18 cellular contexts compared by ENCODE assay signal in genomic region chr10:131738396-131738735, GRCh38.
A peak's percentile ranks its signal among the peaks of the same experiment; 100 is the strongest.
DNase-seq lines count a peak whose midpoint lies in the region; ATAC-seq and TF ChIP-seq lines count a peak whose summit lies in the region.
"Had no signal": no experiment of that assay in that cellular context is flagged by ENCODE, and none has a peak within 500 bp of the region (broad histone marks: within the 10 kb centered on the region; RNA-seq: fewer than 3 reads in every experiment).

No MANE protein-coding gene starts in this region.

- intact Hi-C loops in activated B cell treated with CpG ODN at 0.5 μM for 24 hours (cut with micrococcal nuclease) (no loop called here), sciatic nerve (cut with DNase I) (no loop called here)

- ATAC-seq in activated B cell treated with CpG ODN at 0.5 μM for 24 hours (ENCODE audit: low read depth): no peak
- ATAC-seq in sciatic nerve: no peak
- ATAC-seq: Panc1 had no signal

- 0 out of 22 replicates have a peak overlapping the region, but pooled peaks of 1 of the 11 experiments have one; percentile 26 for H3K27ac ChIP-seq in BLaER1 treated with 17β-estradiol and CSF1 and Interleukin-3, amounts not matched to agents 10 nM and 100 nM
- no peak overlapping the region for H3K27ac ChIP-seq in substantia nigra (ENCODE audit: low read depth, low read length, poor library complexity, severe bottlenecking)

- no peaks in the 10 kb centered on the region for H3K27me3 ChIP-seq in BLaER1 treated with 17β-estradiol and CSF1 and Interleukin-3, amounts not matched to agents 10 nM and 100 nM

- H3K9ac ChIP-seq in BLaER1 treated with 17β-estradiol and CSF1 and Interleukin-3, amounts not matched to agents 10 nM and 100 nM: no peak overlapping the region

- H3K9me3 ChIP-seq in BLaER1 treated with 17β-estradiol and CSF1 and Interleukin-3, amounts not matched to agents 10 nM and 100 nM (replicated peaks in 1 of 11): peaks cover 6 to 20% (median 14%) of the 10 kb centered on the region in 11 experiments; a peak in 19 of 22 replicates

- no peak for TF ChIP-seq CTCF in activated B cell treated with CpG ODN at 0.5 μM for 24 hours (IDR thresholded peaks at IDR 0.05)

- no peaks in the 10 kb centered on the region for H3K36me3 Mint-ChIP-seq in activated B cell treated with CpG ODN at 0.5 μM for 24 hours (ENCODE audit: low read depth)
- H3K36me3 Mint-ChIP-seq: CD14-positive monocyte had no signal

- no peak overlapping the region for H3K4me3 ChIP-seq in BLaER1 treated with 17β-estradiol and CSF1 and Interleukin-3, amounts not matched to agents 10 nM and 100 nM

- CTCF ChIA-PET in activated B cell treated with CpG ODN at 0.5 μM for 24 hours (lab: Charles Lee): no interaction called here

- no peak overlapping the region for H3K27ac Mint-ChIP-seq in activated B cell treated with CpG ODN at 0.5 μM for 24 hours
- H3K27ac Mint-ChIP-seq: HFFc6 had no signal

- no peak overlapping the region for H3K4me3 Mint-ChIP-seq in activated B cell treated with CpG ODN at 0.5 μM for 24 hours
- H3K4me3 Mint-ChIP-seq: HFFc6 had no signal

- peak overlapping the region; percentile 24 to 78 (median 53); a peak in 20 of 22 replicates for H3K4me2 ChIP-seq in BLaER1 treated with 17β-estradiol and CSF1 and Interleukin-3, amounts not matched to agents 10 nM and 100 nM

- H3K27me3 Mint-ChIP-seq in activated B cell treated with CpG ODN at 0.5 μM for 24 hours: no peaks in the 10 kb centered on the region

- H3K36me3 ChIP-seq in BLaER1 treated with 17β-estradiol and CSF1 and Interleukin-3, amounts not matched to agents 10 nM and 100 nM: no peaks in the 10 kb centered on the region

- DNase-seq in activated B cell treated with CpG ODN at 0.5 μM for 24 hours: peak; percentile 4
- peak; percentile 4 for DNase-seq in iPS-NIHi7 (ENCODE audit: extremely low spot score)
- DNase-seq in sciatic nerve (ENCODE audit: low spot score): peak; percentile 14
- no peak for DNase-seq in substantia nigra (lab: John Stamatoyannopoulos, UW)
- no peak for DNase-seq in NOMO-1 treated with dmso at 0.1 percent for 144 hours (lab: John Stamatoyannopoulos, UW; ENCODE audit: unreplicated experiment)
- DNase-seq in C1 segment of cervical spinal cord (lab: John Stamatoyannopoulos, UW): no peak
- DNase-seq: COR-L47, GOT3, HFFc6, KG1, NCI-H1048, NCI-H2081 treated with DMSO at 0.1 percent for 48 hours, NCI-H510A treated with DMSO at 0.1 percent for 48 hours, NCI-H82, Right ventricle myocardium superior had no signal

- no peaks in the 10 kb centered on the region for H3K9me3 Mint-ChIP-seq in activated B cell treated with CpG ODN at 0.5 μM for 24 hours

- H3K4me1 ChIP-seq in BLaER1 treated with 17β-estradiol and CSF1 and Interleukin-3, amounts not matched to agents 10 nM and 100 nM: peaks cover 30 to 52% (median 38%) of the 10 kb centered on the region in 10 experiments

- POLR2A ChIA-PET in activated B cell treated with CpG ODN at 0.5 μM for 24 hours (lab: Charles Lee): no interaction called here

- H3K4me1 Mint-ChIP-seq in activated B cell treated with CpG ODN at 0.5 μM for 24 hours: peaks cover 11% of the 10 kb centered on the region

- H4K20me1 ChIP-seq in BLaER1 treated with 17β-estradiol and CSF1 and Interleukin-3, amounts not matched to agents 10 nM and 100 nM: 0 out of 22 replicates have a peak, but pooled peaks cover 0 to 5% (median 0%) of the 10 kb centered on the region in 11 experiments

Comparison
In these comparisons a context has a peak if more than half of its experiments do, and no peak if none do; other contexts are left out.
1. DNase-seq: peak in activated B cell treated with CpG ODN at 0.5 μM for 24 hours (single experiment), iPS-NIHi7 (single experiment) and sciatic nerve (single experiment); none in substantia nigra (0 of 49), NOMO-1 treated with dmso at 0.1 percent for 144 hours (single experiment) and C1 segment of cervical spinal cord (0 of 14).